8 cellular contexts compared by ENCODE assay signal in genomic region chr15:42084465-42085235, GRCh38. TPM values are rescaled to one million over a fixed set of nuclear protein-coding genes. Genes with fewer than 3 reads are reported as not detected.
DNase-seq lines count a peak whose midpoint lies in the region; TF ChIP-seq lines count a peak whose summit lies in the region.

No MANE protein-coding gene starts in this region.

- H3K4me3 Mint-ChIP-seq in immature natural killer cell, result no peak overlapping the region
- H3K4me3 Mint-ChIP-seq in activated T-helper 1 cell treated with anti-CD3 and anti-CD28 coated beads, Interleukin-12 subunit alpha, Interleukin-12 subunit beta, Interleukin-2, Interleukin-4 antibody, amounts not matched to agents 30 ng/mL and 10 ng/mL and 1 ng/mL, durations not matched to agents 14 hours and 24 hours and 36 hours, result no peak overlapping the region

- H3K4me1 ChIP-seq in breast epithelium (no peaks in the 10 kb centered on the region), spleen (peaks cover 0 to 11% (median 6%) of the 10 kb centered on the region in 6 donors)

- H3K36me3 Mint-ChIP-seq in immature natural killer cell, result no peaks in the 10 kb centered on the region
- H3K36me3 Mint-ChIP-seq in activated T-helper 1 cell treated with anti-CD3 and anti-CD28 coated beads, Interleukin-12 subunit alpha, Interleukin-12 subunit beta, Interleukin-2, Interleukin-4 antibody, amounts not matched to agents 30 ng/mL and 10 ng/mL and 1 ng/mL, durations not matched to agents 14 hours and 24 hours and 36 hours (ENCODE audit: low read depth), result no peaks in the 10 kb centered on the region

- TF ChIP-seq CTCF in breast epithelium (IDR thresholded peaks at IDR 0.05), result peak; percentile 85 to 90 (median 89)
- peak; percentile 75 to 94 (median 88) for TF ChIP-seq CTCF in spleen (IDR thresholded peaks at IDR 0.05 in 8 of 11, conservative IDR thresholded peaks at IDR 0.05 in 3 of 11)

- H3K27me3 ChIP-seq in breast epithelium (peaks cover 0 to 4% of the 10 kb centered on the region in 2 donors), spleen (replicated peaks in 1 of 7) (peaks cover 0 to 79% (median 20%) of the 10 kb centered on the region in 7 donors)

- no peak for TF ChIP-seq POLR2A in breast epithelium (IDR thresholded peaks at IDR 0.05)
- no peak for TF ChIP-seq POLR2A in spleen (IDR thresholded peaks at IDR 0.05)

- no peak overlapping the region for H3K4me3 ChIP-seq in breast epithelium
- no peak overlapping the region for H3K4me3 ChIP-seq in spleen

- no peak overlapping the region for H3K27ac Mint-ChIP-seq in immature natural killer cell
- H3K27ac Mint-ChIP-seq in activated T-helper 1 cell treated with anti-CD3 and anti-CD28 coated beads, Interleukin-12 subunit alpha, Interleukin-12 subunit beta, Interleukin-2, Interleukin-4 antibody, amounts not matched to agents 30 ng/mL and 10 ng/mL and 1 ng/mL, durations not matched to agents 14 hours and 24 hours and 36 hours, result no peak overlapping the region

- H3K27ac ChIP-seq in breast epithelium (peak overlapping the region in 1 of 2 donors; percentile 48), spleen (no peak overlapping the region)

- DNase-seq in DMS114 treated with DMSO at 0.1 percent for 48 hours (lab: John Stamatoyannopoulos, UW; ENCODE audit: unreplicated experiment) (peak; percentile 36), HuH-7.5 (ENCODE audit: low spot score) (peak; percentile 72), T1000 (lab: John Stamatoyannopoulos, UW) (peak; percentile 38), breast epithelium (ENCODE audit: low spot score in 2 of 2) (peak; percentile 35 to 65), immature natural killer cell (peak; percentile 29 to 40 (median 37)), spleen (peak; percentile 90), NCI-H1694 (lab: John Stamatoyannopoulos, UW) (no peak)
- no peak for DNase-seq in activated T-helper 1 cell treated with anti-CD3 and anti-CD28 coated beads, Interleukin-12 subunit alpha, Interleukin-12 subunit beta, Interleukin-2, Interleukin-4 antibody, amounts not matched to agents 30 ng/mL and 10 ng/mL and 1 ng/mL, durations not matched to agents 14 hours and 24 hours and 36 hours (ENCODE audit: low spot score)

- 18 to 32% (median 26%) methylated on average over 14 to 29 of the region's 29 CpGs for WGBS in spleen, 5 donors

- H3K4me1 Mint-ChIP-seq in immature natural killer cell, result peaks cover 0 to 2% of the 10 kb centered on the region in 2 donors
- H3K4me1 Mint-ChIP-seq in activated T-helper 1 cell treated with anti-CD3 and anti-CD28 coated beads, Interleukin-12 subunit alpha, Interleukin-12 subunit beta, Interleukin-2, Interleukin-4 antibody, amounts not matched to agents 30 ng/mL and 10 ng/mL and 1 ng/mL, durations not matched to agents 14 hours and 24 hours and 36 hours (ENCODE audit: low read depth), result peaks cover 6% of the 10 kb centered on the region

- peaks cover 3 to 6% (median 5%) of the 10 kb centered on the region in 3 donors for H3K27me3 Mint-ChIP-seq in immature natural killer cell (ENCODE audit: low read depth in 3 of 3)
- peaks cover 6% of the 10 kb centered on the region for H3K27me3 Mint-ChIP-seq in activated T-helper 1 cell treated with anti-CD3 and anti-CD28 coated beads, Interleukin-12 subunit alpha, Interleukin-12 subunit beta, Interleukin-2, Interleukin-4 antibody, amounts not matched to agents 30 ng/mL and 10 ng/mL and 1 ng/mL, durations not matched to agents 14 hours and 24 hours and 36 hours (ENCODE audit: insufficient read depth)

- H3K9me3 Mint-ChIP-seq in immature natural killer cell, result no peaks in the 10 kb centered on the region
- H3K9me3 Mint-ChIP-seq in activated T-helper 1 cell treated with anti-CD3 and anti-CD28 coated beads, Interleukin-12 subunit alpha, Interleukin-12 subunit beta, Interleukin-2, Interleukin-4 antibody, amounts not matched to agents 30 ng/mL and 10 ng/mL and 1 ng/mL, durations not matched to agents 14 hours and 24 hours and 36 hours, result no peaks in the 10 kb centered on the region

- intact Hi-C loops in breast epithelium (cut with DNase I; ENCODE audit: low total_unique reads) (no loop called here), spleen (cut with DNase I; ENCODE audit: low total_unique reads) (no loop called here)
- intact Hi-C loops in activated T-helper 1 cell treated with anti-CD3 and anti-CD28 coated beads, Interleukin-12 subunit alpha, Interleukin-12 subunit beta, Interleukin-2, Interleukin-4 antibody, amounts not matched to agents 30 ng/mL and 10 ng/mL and 1 ng/mL, durations not matched to agents 14 hours and 24 hours and 36 hours (cut with micrococcal nuclease), result loop anchor here (1.0 to 5.0 kb wide), 2 partner anchors 48 to 95 kb away; no protein-coding TSS in a partner anchor

- H3K36me3 ChIP-seq in breast epithelium (no peaks in the 10 kb centered on the region), spleen (no peaks in the 10 kb centered on the region)

- H3K9me3 ChIP-seq in breast epithelium (no peaks in the 10 kb centered on the region), spleen (no peaks in the 10 kb centered on the region)

RNA-seq across cellular contexts. Expression of gene PLA2G4D, which starts 9.7 kb away (rescaled TPM):
- total RNA-seq in breast epithelium (not detected), spleen (not detected)
- polyA plus RNA-seq in immature natural killer cell (not detected), spleen (not detected)
- not detected in 2 replicates for total RNA-seq in activated T-helper 1 cell treated with anti-CD3 and anti-CD28 coated beads, Interleukin-12 subunit alpha, Interleukin-12 subunit beta, Interleukin-2, Interleukin-4 antibody, amounts not matched to agents 30 ng/mL and 10 ng/mL and 1 ng/mL, durations not matched to agents 14 hours and 24 hours and 36 hours

Comparison
In these comparisons a context has a peak if more than half of its experiments do, and no peak if none do; other contexts are left out.
1. DNase-seq: peak in DMS114 treated with DMSO at 0.1 percent for 48 hours (single experiment), HuH-7.5 (single experiment), T1000 (single experiment), breast epithelium (2 of 2), immature natural killer cell (3 of 3) and spleen (single experiment); none in activated T-helper 1 cell treated with anti-CD3 and anti-CD28 coated beads, Interleukin-12 subunit alpha, Interleukin-12 subunit beta, Interleukin-2, Interleukin-4 antibody, amounts not matched to agents 30 ng/mL and 10 ng/mL and 1 ng/mL, durations not matched to agents 14 hours and 24 hours and 36 hours (single experiment) and NCI-H1694 (single experiment).